Comparison of ENCODE assay signal across 20 cellular contexts in the genomic region with DNA sequence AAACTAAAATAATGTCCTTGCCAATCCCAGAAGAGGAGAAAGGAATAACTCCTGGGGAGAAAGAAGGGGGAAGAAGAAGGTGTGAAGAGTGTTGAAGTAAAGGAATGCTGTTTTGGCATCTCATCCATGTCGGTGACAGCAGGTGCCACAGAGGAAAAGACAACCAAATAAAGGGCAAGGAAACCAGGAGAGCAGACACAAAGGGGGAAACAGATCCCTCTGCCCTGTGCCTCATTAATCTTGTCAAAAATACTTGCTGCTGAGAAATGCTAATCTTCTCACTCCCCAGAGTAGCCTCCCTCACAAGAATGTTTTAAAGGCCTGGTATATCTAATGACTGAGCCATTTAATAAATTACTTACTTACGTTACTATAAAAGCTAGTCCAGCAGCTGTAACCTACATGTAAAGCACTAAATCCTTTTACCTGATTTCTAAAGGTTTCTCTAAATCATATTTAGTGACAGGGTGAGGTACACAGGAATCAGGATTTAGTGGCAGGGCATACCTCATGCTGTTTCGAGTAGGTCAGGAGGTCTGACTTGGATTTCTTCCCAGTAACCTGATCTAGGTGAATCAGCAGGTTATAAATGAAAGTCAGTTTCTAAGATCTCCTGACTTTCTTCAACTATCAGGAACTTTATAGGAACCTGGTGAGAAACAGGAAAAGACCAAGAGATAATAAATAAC.
A peak's percentile ranks its signal among the peaks of the same experiment; 100 is the strongest.
DNase-seq lines count a peak whose midpoint lies in the region; ATAC-seq, FAIRE-seq and TF ChIP-seq lines count a peak whose summit lies in the region.
"Had no signal": no experiment of that assay in that cellular context is flagged by ENCODE, and none has a peak within 500 bp of the region (broad histone marks: within the 10 kb centered on the region; RNA-seq: fewer than 3 reads in every experiment).

No MANE protein-coding gene starts in this region.

- CTCF ChIA-PET in MCF 10A (lab: Yijun Ruan, JAX), result no interaction called here
- CTCF ChIA-PET in H1 (lab: Charles Lee; ENCODE audit: partially characterized antibody), result interaction anchor here (0.6 kb wide), 1 partner anchor 77 kb away, joined by 3 read pairs; no protein-coding TSS in a partner anchor

- H3K36me3 ChIP-seq in breast epithelium (no peaks in the 10 kb centered on the region), H1 (ENCODE audit: control insufficient read depth in 2 of 4, insufficient read depth in 4 of 4, low read length in 3 of 4) (no peaks in the 10 kb centered on the region)

- H3K4me3 ChIP-seq in breast epithelium, result no peak overlapping the region
- H3K4me3 ChIP-seq in H1 (ENCODE audit: extremely low read depth in 1 of 4, insufficient read depth in 2 of 4, low read depth in 3 of 4, low read length in 4 of 4), result no peak overlapping the region
- H3K4me3 ChIP-seq: body of pancreas had no signal

- POLR2A ChIA-PET in MCF 10A (lab: Yijun Ruan, JAX), result no interaction called here
- POLR2A ChIA-PET in H1 (lab: Charles Lee; ENCODE audit: partially characterized antibody), result no interaction called here

- no peak overlapping the region for H4K8ac ChIP-seq in H1 (ENCODE audit: extremely low read depth, insufficient read depth, low read length)

- H3K79me2 ChIP-seq in H1 (ENCODE audit: control insufficient read depth in 1 of 2, insufficient read depth in 2 of 2, low read length in 2 of 2), result no peaks in the 10 kb centered on the region

- H3K36me3 Mint-ChIP-seq in MCF 10A (ENCODE audit: insufficient read depth, unreplicated experiment), result no peaks in the 10 kb centered on the region
- H3K36me3 Mint-ChIP-seq: activated CD8-positive, alpha-beta memory T cell treated with anti-CD3 and anti-CD28 coated beads, Interleukin-2, amount 10 ng/mL, durations not matched to agents 7 days and 5 days; CD8-positive, alpha-beta memory T cell had no signal

- ATAC-seq in GM21367 (IDR thresholded peaks at IDR 0.05; ENCODE audit: unreplicated experiment), result no peak
- ATAC-seq: activated CD8-positive, alpha-beta memory T cell treated with anti-CD3 and anti-CD28 coated beads, Interleukin-2, amount 10 ng/mL, durations not matched to agents 7 days and 5 days; body of pancreas had no signal

- DNase-seq in MCF 10A (ENCODE audit: unreplicated experiment) (peak; percentile 45), breast epithelium (ENCODE audit: low spot score in 2 of 2) (no peak), H1 (ENCODE audit: low read depth in 1 of 2, low spot score in 2 of 2) (no peak), myocyte (ENCODE audit: low read depth) (peak; percentile 73), NCI-H1092 (lab: John Stamatoyannopoulos, UW) (no peak), HuH-7 (ENCODE audit: low spot score) (no peak), LoVo (ENCODE audit: low spot score) (no peak)
- DNase-seq: activated CD8-positive, alpha-beta memory T cell treated with anti-CD3 and anti-CD28 coated beads, Interleukin-2, amount 10 ng/mL, durations not matched to agents 7 days and 5 days; activated naive CD4-positive, alpha-beta T cell; body of pancreas; CD8-positive, alpha-beta memory T cell; KBM-7; NCI-H1417 treated with DMSO at 0.1 percent for 48 hours; NCI-H345; SK-N-SH; stimulated activated CD4-positive, alpha-beta T cell treated with anti-CD3 and anti-CD28 coated beads, Interleukin-2, amount 100 ng/mL, for 48 hours; trophoblast cell had no signal

- H2AFZ ChIP-seq in H1 (ENCODE audit: low read length), result no peak overlapping the region

- no peak overlapping the region for H3K18ac ChIP-seq in H1 (ENCODE audit: extremely low read depth, low read length)

- H3K23me2 ChIP-seq in H1 (ENCODE audit: low read depth, low read length), result no peaks in the 10 kb centered on the region

- H3K27ac ChIP-seq in breast epithelium, result no peak overlapping the region
- H3K27ac ChIP-seq in H1 (ENCODE audit: low read depth, low read length), result no peak overlapping the region
- H3K27ac ChIP-seq: body of pancreas had no signal

- no peak overlapping the region for H3K4ac ChIP-seq in H1 (replicated peaks; ENCODE audit: insufficient read length, low read depth, low read length)

- H2BK5ac ChIP-seq in H1 (ENCODE audit: low read depth, low read length), result no peak overlapping the region

- no peak overlapping the region for H4K91ac ChIP-seq in H1 (replicated peaks; ENCODE audit: insufficient read length, low read length)

- H3K79me1 ChIP-seq in H1 (ENCODE audit: low read depth, low read length), result no peaks in the 10 kb centered on the region

- TF ChIP-seq EP300 in H1 (IDR thresholded peaks at IDR 0.05; ENCODE audit: borderline replicate concordance in 1 of 2, low read depth in 2 of 2, low read length in 2 of 2), result no peak

- no peak overlapping the region for H3K14ac ChIP-seq in H1 (ENCODE audit: insufficient read length)

- no peak overlapping the region for H4K5ac ChIP-seq in H1 (ENCODE audit: insufficient read length, low read depth, low read length)

- no peaks in the 10 kb centered on the region for H3K9me3 ChIP-seq in breast epithelium
- no peaks in the 10 kb centered on the region for H3K9me3 ChIP-seq in H1 (ENCODE audit: insufficient read depth in 2 of 2, low read depth in 1 of 2, low read length in 1 of 2)
- H3K9me3 ChIP-seq: body of pancreas, SK-N-SH had no signal

- intact Hi-C loops in MCF 10A (cut with micrococcal nuclease) (no loop called here), breast epithelium (cut with DNase I; ENCODE audit: low total_unique reads) (no loop called here)

- TF ChIP-seq CTCF in MCF 10A (IDR thresholded peaks at IDR 0.05; ENCODE audit: unreplicated experiment), result no peak
- no peak for TF ChIP-seq CTCF in breast epithelium (IDR thresholded peaks at IDR 0.05)
- TF ChIP-seq CTCF in H1 (IDR thresholded peaks at IDR 0.05; ENCODE audit: control extremely low read depth in 1 of 3, insufficient read depth in 1 of 3, low read depth in 1 of 3, low read length in 3 of 3), result no peak

- H3K4me3 Mint-ChIP-seq in MCF 10A (ENCODE audit: unreplicated experiment), result no peak overlapping the region
- H3K4me3 Mint-ChIP-seq: activated CD8-positive, alpha-beta memory T cell treated with anti-CD3 and anti-CD28 coated beads, Interleukin-2, amount 10 ng/mL, durations not matched to agents 7 days and 5 days; CD8-positive, alpha-beta memory T cell had no signal

- H3K27ac Mint-ChIP-seq in MCF 10A (ENCODE audit: low read depth, unreplicated experiment), result no peak overlapping the region
- H3K27ac Mint-ChIP-seq: activated CD8-positive, alpha-beta memory T cell treated with anti-CD3 and anti-CD28 coated beads, Interleukin-2, amount 10 ng/mL, durations not matched to agents 7 days and 5 days; CD8-positive, alpha-beta memory T cell had no signal

- 80% methylated on average over 3 of the region's 3 CpGs; no CpG with 5 or more reads in 1 of the 2 experiments for WGBS in H1 (ENCODE audit: extremely low coverage in 1 of 2, insufficient coverage in 1 of 2, insufficient read length in 1 of 2, insufficient replicate concordance in 2 of 2, low coverage in 1 of 2, low lambda C conversion rate in 2 of 2, missing lambda C conversion rate in 1 of 2), 2 experiments

- no peak for TF ChIP-seq RAD21 in H1 (IDR thresholded peaks at IDR 0.05 in 1 of 2, conservative IDR thresholded peaks at IDR 0.05 in 1 of 2; ENCODE audit: low read depth in 2 of 2, low read length in 2 of 2)

- no TSS peak for BruUV-seq in MCF 10A (replicated peaks; lab: Mats Ljungman, UMichigan)

- H3K56ac ChIP-seq in H1 (replicated peaks; ENCODE audit: insufficient read length, low read depth, low read length), result no peak overlapping the region

- H3K4me1 ChIP-seq in breast epithelium (no peaks in the 10 kb centered on the region), H1 (replicated peaks in 1 of 4; ENCODE audit: control insufficient read depth in 3 of 4, insufficient read depth in 4 of 4, low read length in 3 of 4) (peaks cover 0 to 3% (median under 1%) of the 10 kb centered on the region in 4 experiments; a peak in 3 of 7 replicates)
- H3K4me1 ChIP-seq: body of pancreas had no signal

- no peak overlapping the region for H3K9ac ChIP-seq in H1 (replicated peaks in 1 of 4; ENCODE audit: extremely low read depth in 1 of 4, low read depth in 3 of 4, low read length in 3 of 4)
- H3K9ac ChIP-seq: SK-N-SH had no signal

- no peak overlapping the region for H2AK5ac ChIP-seq in H1 (ENCODE audit: low read depth, low read length)

- no peaks in the 10 kb centered on the region for H3K27me3 Mint-ChIP-seq in MCF 10A (ENCODE audit: insufficient read depth, unreplicated experiment)
- H3K27me3 Mint-ChIP-seq: activated CD8-positive, alpha-beta memory T cell treated with anti-CD3 and anti-CD28 coated beads, Interleukin-2, amount 10 ng/mL, durations not matched to agents 7 days and 5 days; CD8-positive, alpha-beta memory T cell had no signal

- H3K27me3 ChIP-seq in breast epithelium (no peaks in the 10 kb centered on the region), H1 (replicated peaks in 1 of 4; ENCODE audit: control insufficient read depth in 3 of 4, extremely low read depth in 1 of 4, insufficient read depth in 3 of 4, low read length in 3 of 4) (no peaks in the 10 kb centered on the region)
- H3K27me3 ChIP-seq: body of pancreas had no signal

- no peak overlapping the region for H2BK20ac ChIP-seq in H1 (ENCODE audit: low read length)

- no peak overlapping the region for H3K4me2 ChIP-seq in H1 (ENCODE audit: insufficient read depth in 1 of 2, low read depth in 2 of 2, low read length in 2 of 2)
- H3K4me2 ChIP-seq: SK-N-SH had no signal

- no peak overlapping the region for H2BK120ac ChIP-seq in H1 (replicated peaks; ENCODE audit: low read depth, low read length)

- no peak overlapping the region for H2BK15ac ChIP-seq in H1 (ENCODE audit: low read length)

- no peak for FAIRE-seq in H1 (lab: Jason Lieb, UNC)
- FAIRE-seq: GM19239, islet of Langerhans had no signal

- H3K23ac ChIP-seq in H1 (ENCODE audit: insufficient read length), result no peak overlapping the region

- H2BK12ac ChIP-seq in H1 (ENCODE audit: low read depth, low read length), result no peak overlapping the region

- H3K4me1 Mint-ChIP-seq in MCF 10A (ENCODE audit: insufficient read depth, unreplicated experiment), result peaks cover 16% of the 10 kb centered on the region
- H3K4me1 Mint-ChIP-seq: activated CD8-positive, alpha-beta memory T cell treated with anti-CD3 and anti-CD28 coated beads, Interleukin-2, amount 10 ng/mL, durations not matched to agents 7 days and 5 days; CD8-positive, alpha-beta memory T cell had no signal

- H4K20me1 ChIP-seq in H1 (replicated peaks in 1 of 2; ENCODE audit: control insufficient read depth in 1 of 2, insufficient read depth in 2 of 2, low read length in 2 of 2), result no peaks in the 10 kb centered on the region

- no peaks in the 10 kb centered on the region for H3K9me3 Mint-ChIP-seq in MCF 10A (ENCODE audit: unreplicated experiment)

- TF ChIP-seq POLR2A in breast epithelium (IDR thresholded peaks at IDR 0.05) (no peak), H1 (IDR thresholded peaks at IDR 0.05; ENCODE audit: control extremely low read depth in 1 of 2, low read depth in 2 of 2, low read length in 2 of 2) (no peak)

TF ChIP-seq in H1, 55 proteins besides CTCF, POLR2A, EP300 and RAD21:
- TF ChIP-seq TEAD4 (IDR thresholded peaks at IDR 0.05; ENCODE audit: low read depth, low read length), result 0 out of 2 replicates have a peak, but pooled peaks have one; percentile 21
- TF ChIP-seq, protein P1, sequence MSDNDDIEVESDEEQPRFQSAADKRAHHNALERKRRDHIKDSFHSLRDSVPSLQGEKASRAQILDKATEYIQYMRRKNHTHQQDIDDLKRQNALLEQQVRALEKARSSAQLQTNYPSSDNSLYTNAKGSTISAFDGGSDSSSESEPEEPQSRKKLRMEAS (IDR thresholded peaks at IDR 0.05), result no peak
TF ChIP-seq in H1: peak in this region for 1.

Comparison
In these comparisons a context has a peak if more than half of its experiments do, and no peak if none do; other contexts are left out.
1. DNase-seq: peak in MCF 10A (single experiment) and myocyte (single experiment); none in breast epithelium (0 of 2), H1 (0 of 2), NCI-H1092 (single experiment), HuH-7 (single experiment) and LoVo (single experiment).